In the genomic region with DNA sequence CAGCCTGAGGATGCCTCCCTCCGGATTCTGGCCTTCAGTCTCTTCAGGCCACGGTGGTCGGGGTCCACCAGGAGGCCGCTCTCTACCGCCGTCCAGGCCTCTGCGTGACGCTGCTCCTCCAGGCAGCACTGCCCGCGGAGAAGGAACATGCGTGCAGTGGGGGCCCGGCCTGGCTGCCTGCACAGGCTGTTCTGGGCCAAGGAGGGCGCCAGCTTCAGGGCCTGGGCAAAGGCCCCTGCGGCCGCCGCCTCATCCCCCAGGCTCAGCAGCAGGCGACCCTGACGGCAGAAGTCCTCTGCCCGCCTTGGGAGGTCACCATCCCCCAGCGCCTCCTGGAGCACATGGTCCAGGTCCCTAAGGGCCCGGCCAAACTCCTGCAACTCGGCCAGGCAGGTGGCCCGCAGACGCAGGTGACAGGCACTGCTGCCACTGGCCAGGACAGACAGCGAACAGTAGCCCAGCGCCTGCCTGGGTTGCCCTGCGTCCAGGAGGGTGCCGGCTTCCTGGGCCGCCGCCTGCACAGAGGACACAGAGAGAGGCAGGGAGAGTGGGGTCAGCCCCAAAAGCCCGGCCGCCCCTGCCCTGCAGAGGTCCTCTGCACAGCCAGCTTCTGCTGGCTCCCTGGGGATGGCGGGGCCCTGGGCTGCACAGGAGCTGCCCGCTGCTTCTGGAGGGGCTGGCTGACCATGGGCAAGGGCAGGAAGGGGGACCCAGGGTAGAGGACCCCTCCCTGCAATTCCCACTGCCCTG, we compare ENCODE assay signal across 9 cellular contexts. TPM values are rescaled to one million over a fixed set of nuclear protein-coding genes. Genes with fewer than 3 reads are reported as not detected.
A peak's percentile ranks its signal among the peaks of the same experiment; 100 is the strongest.
DNase-seq lines count a peak whose midpoint lies in the region; ATAC-seq and TF ChIP-seq lines count a peak whose summit lies in the region.
"Had no signal": no experiment of that assay in that cellular context is flagged by ENCODE, and none has a peak within 500 bp of the region (broad histone marks: within the 10 kb centered on the region; RNA-seq: fewer than 3 reads in every experiment).

No MANE protein-coding gene starts in this region.

- no peak for DNase-seq in activated CD4-positive, alpha-beta T cell treated with anti-CD3 and anti-CD28 coated beads for 36 hours
- DNase-seq in activated CD4-positive, alpha-beta T cell treated with anti-CD3 and anti-CD28 coated beads for 48 hours = no peak
- DNase-seq in activated B cell treated with CpG ODN at 0.5 μM for 24 hours = no peak
- no peak for DNase-seq in stimulated activated naive B cell treated with anti-CD40 and anti-IgM and Interleukin-4, amounts not matched to agents 10 μg/mL and 1 μg/mL and 100 μg/mL, for 72 hours
- DNase-seq in NCI-H1930 (lab: John Stamatoyannopoulos, UW) = no peak
- no peak for DNase-seq in NAMALWA (ENCODE audit: low spot score)

- H3K36me3 Mint-ChIP-seq in activated CD4-positive, alpha-beta T cell treated with anti-CD3 and anti-CD28 coated beads for 36 hours (ENCODE audit: low read depth) = peaks cover 2% of the 10 kb centered on the region
- H3K36me3 Mint-ChIP-seq in activated B cell treated with CpG ODN at 0.5 μM for 24 hours (ENCODE audit: low read depth) = peaks cover 2% of the 10 kb centered on the region
- peaks cover 0 to 7% of the 10 kb centered on the region in 2 donors for H3K36me3 Mint-ChIP-seq in stimulated activated naive B cell treated with anti-CD40 and anti-IgM and Interleukin-4, amounts not matched to agents 10 μg/mL and 1 μg/mL and 100 μg/mL, for 72 hours

- POLR2A ChIA-PET in activated CD4-positive, alpha-beta T cell treated with anti-CD3 and anti-CD28 coated beads for 36 hours (lab: Charles Lee) = no interaction called here
- POLR2A ChIA-PET in activated B cell treated with CpG ODN at 0.5 μM for 24 hours (lab: Charles Lee) = interaction anchor here (0.5 to 1.6 kb wide), 2 partner anchors 93 to 115 kb away, joined by 4 to 5 read pairs; a partner anchor contains a TSS

- CTCF ChIA-PET in activated CD4-positive, alpha-beta T cell treated with anti-CD3 and anti-CD28 coated beads for 36 hours (lab: Charles Lee) = no interaction called here
- CTCF ChIA-PET in activated B cell treated with CpG ODN at 0.5 μM for 24 hours (lab: Charles Lee) = no interaction called here

- no peak overlapping the region for H3K9ac ChIP-seq in iPS-15b (ENCODE audit: low read depth, low read length)

- H3K9me3 ChIP-seq in iPS-15b (ENCODE audit: control insufficient read depth, insufficient read depth, low read length) = peaks cover 4% of the 10 kb centered on the region

- TF ChIP-seq CTCF in activated B cell treated with CpG ODN at 0.5 μM for 24 hours (IDR thresholded peaks at IDR 0.05) = no peak

- H3K4me3 ChIP-seq in iPS-15b (ENCODE audit: low read depth, low read length) = peak overlapping the region; percentile 70

- no peaks in the 10 kb centered on the region for H3K27me3 Mint-ChIP-seq in activated CD4-positive, alpha-beta T cell treated with anti-CD3 and anti-CD28 coated beads for 36 hours
- H3K27me3 Mint-ChIP-seq in activated B cell treated with CpG ODN at 0.5 μM for 24 hours = peaks cover 3% of the 10 kb centered on the region
- H3K27me3 Mint-ChIP-seq in stimulated activated naive B cell treated with anti-CD40 and anti-IgM and Interleukin-4, amounts not matched to agents 10 μg/mL and 1 μg/mL and 100 μg/mL, for 72 hours = no peaks in the 10 kb centered on the region

- peak overlapping the region; percentile 80 for H3K4me3 Mint-ChIP-seq in activated CD4-positive, alpha-beta T cell treated with anti-CD3 and anti-CD28 coated beads for 36 hours
- H3K4me3 Mint-ChIP-seq in activated B cell treated with CpG ODN at 0.5 μM for 24 hours = peak overlapping the region; percentile 80
- peak overlapping the region; percentile 94 to 97 for H3K4me3 Mint-ChIP-seq in stimulated activated naive B cell treated with anti-CD40 and anti-IgM and Interleukin-4, amounts not matched to agents 10 μg/mL and 1 μg/mL and 100 μg/mL, for 72 hours

- peaks cover 12% of the 10 kb centered on the region for H3K27me3 ChIP-seq in iPS-15b (ENCODE audit: control insufficient read depth, insufficient read depth, low read length)

- ATAC-seq in activated CD4-positive, alpha-beta T cell treated with anti-CD3 and anti-CD28 coated beads for 36 hours = no peak
- ATAC-seq in activated B cell treated with CpG ODN at 0.5 μM for 24 hours (ENCODE audit: low read depth) (no peak), HG02642 (IDR thresholded peaks at IDR 0.05; ENCODE audit: poor library complexity, unreplicated experiment) (no peak)
- no peak for ATAC-seq in stimulated activated naive B cell treated with anti-CD40 and anti-IgM and Interleukin-4, amounts not matched to agents 10 μg/mL and 1 μg/mL and 100 μg/mL, for 72 hours (replicated peaks)

- peaks cover 5% of the 10 kb centered on the region for H3K9me3 Mint-ChIP-seq in activated CD4-positive, alpha-beta T cell treated with anti-CD3 and anti-CD28 coated beads for 36 hours (ENCODE audit: low read depth)
- H3K9me3 Mint-ChIP-seq in activated B cell treated with CpG ODN at 0.5 μM for 24 hours = peaks cover 2% of the 10 kb centered on the region
- H3K9me3 Mint-ChIP-seq in stimulated activated naive B cell treated with anti-CD40 and anti-IgM and Interleukin-4, amounts not matched to agents 10 μg/mL and 1 μg/mL and 100 μg/mL, for 72 hours = peaks cover 9% of the 10 kb centered on the region in 2 donors

- H3K4me1 Mint-ChIP-seq in activated CD4-positive, alpha-beta T cell treated with anti-CD3 and anti-CD28 coated beads for 36 hours = no peaks in the 10 kb centered on the region
- peaks cover 11% of the 10 kb centered on the region for H3K4me1 Mint-ChIP-seq in activated B cell treated with CpG ODN at 0.5 μM for 24 hours
- peaks cover 13 to 38% of the 10 kb centered on the region in 2 donors for H3K4me1 Mint-ChIP-seq in stimulated activated naive B cell treated with anti-CD40 and anti-IgM and Interleukin-4, amounts not matched to agents 10 μg/mL and 1 μg/mL and 100 μg/mL, for 72 hours

- no peaks in the 10 kb centered on the region for H3K4me1 ChIP-seq in iPS-15b (ENCODE audit: control insufficient read depth, insufficient read depth, low read length)

- intact Hi-C loops in activated CD4-positive, alpha-beta T cell treated with anti-CD3 and anti-CD28 coated beads for 36 hours (cut with DNase I, micrococcal nuclease) = loop anchor here (1.0 to 10.0 kb wide), 9 partner anchors 55 to 1259 kb away; a partner anchor contains a TSS
- intact Hi-C loops in activated B cell treated with CpG ODN at 0.5 μM for 24 hours (cut with micrococcal nuclease) = loop anchor here (1.0 to 10.0 kb wide), 5 partner anchors 93 to 1263 kb away; a partner anchor contains a TSS

- no peak overlapping the region for H3K27ac Mint-ChIP-seq in activated CD4-positive, alpha-beta T cell treated with anti-CD3 and anti-CD28 coated beads for 36 hours
- H3K27ac Mint-ChIP-seq in activated B cell treated with CpG ODN at 0.5 μM for 24 hours = no peak overlapping the region
- no peak overlapping the region for H3K27ac Mint-ChIP-seq in stimulated activated naive B cell treated with anti-CD40 and anti-IgM and Interleukin-4, amounts not matched to agents 10 μg/mL and 1 μg/mL and 100 μg/mL, for 72 hours

- no peaks in the 10 kb centered on the region for H3K36me3 ChIP-seq in iPS-15b (ENCODE audit: control insufficient read depth, insufficient read depth, low read length)
- H3K36me3 ChIP-seq: neutrophil had no signal

RNA-seq across cellular contexts. Expression of a gene that starts 8.7 kb away (rescaled TPM):
- 1 to 10 TPM in 1 of 2 experiments, under 1 TPM in 1; 0.97 to 1.4 TPM for total RNA-seq in activated CD4-positive, alpha-beta T cell treated with anti-CD3 and anti-CD28 coated beads for 36 hours
- total RNA-seq in activated B cell treated with CpG ODN at 0.5 μM for 24 hours = not detected in 2 replicates

RNA-seq across cellular contexts. Expression of a gene that starts 55.0 kb away (rescaled TPM):
- total RNA-seq in activated CD4-positive, alpha-beta T cell treated with anti-CD3 and anti-CD28 coated beads for 36 hours = 10 to 100 TPM; 23.7 to 36.8 TPM
- 12.6 and 13.5 TPM in 2 replicates for total RNA-seq in activated B cell treated with CpG ODN at 0.5 μM for 24 hours
